Comparison of ENCODE assay signal across 1 cellular context in the genomic region with DNA sequence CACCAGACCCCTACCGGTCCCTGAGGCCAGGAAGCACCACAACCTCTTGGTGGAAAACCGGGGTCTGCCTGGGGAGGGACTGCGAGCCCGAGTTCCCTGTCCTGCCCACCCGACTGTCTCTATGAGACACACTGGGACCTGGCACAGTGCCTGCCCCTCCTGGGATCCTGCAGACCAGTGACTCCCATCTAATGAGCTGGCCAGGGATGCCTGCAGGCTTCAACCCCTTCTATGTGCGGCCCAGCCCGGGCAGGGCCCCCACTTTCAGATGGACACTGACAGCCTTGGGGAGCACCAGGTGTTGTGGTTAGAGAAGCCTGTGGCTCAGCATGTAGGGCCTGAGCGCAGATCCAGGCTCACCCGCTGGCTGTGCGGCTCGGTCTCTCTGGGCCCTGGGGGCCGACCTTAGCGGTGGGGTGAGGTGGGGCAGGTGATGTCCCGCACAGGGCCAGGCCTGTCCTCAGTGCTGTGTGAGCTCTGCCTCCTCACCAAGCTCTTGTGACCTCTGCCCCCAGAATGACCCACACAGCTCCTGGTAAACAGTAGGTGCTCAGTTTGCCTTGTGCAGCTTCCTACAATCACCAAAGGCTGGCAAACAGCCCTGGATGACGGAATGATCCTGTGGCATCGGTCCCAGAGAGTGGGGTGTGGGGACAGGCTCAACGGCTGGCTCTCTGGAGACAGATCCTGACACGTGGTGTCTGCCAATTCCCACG.
TF ChIP-seq lines count a peak whose summit lies in the region.

No MANE protein-coding gene starts in this region.

TF ChIP-seq in liver, 16 proteins besides CTCF, POLR2A, EP300 and RAD21 (continued from another document):
- TF ChIP-seq, protein P1, sequence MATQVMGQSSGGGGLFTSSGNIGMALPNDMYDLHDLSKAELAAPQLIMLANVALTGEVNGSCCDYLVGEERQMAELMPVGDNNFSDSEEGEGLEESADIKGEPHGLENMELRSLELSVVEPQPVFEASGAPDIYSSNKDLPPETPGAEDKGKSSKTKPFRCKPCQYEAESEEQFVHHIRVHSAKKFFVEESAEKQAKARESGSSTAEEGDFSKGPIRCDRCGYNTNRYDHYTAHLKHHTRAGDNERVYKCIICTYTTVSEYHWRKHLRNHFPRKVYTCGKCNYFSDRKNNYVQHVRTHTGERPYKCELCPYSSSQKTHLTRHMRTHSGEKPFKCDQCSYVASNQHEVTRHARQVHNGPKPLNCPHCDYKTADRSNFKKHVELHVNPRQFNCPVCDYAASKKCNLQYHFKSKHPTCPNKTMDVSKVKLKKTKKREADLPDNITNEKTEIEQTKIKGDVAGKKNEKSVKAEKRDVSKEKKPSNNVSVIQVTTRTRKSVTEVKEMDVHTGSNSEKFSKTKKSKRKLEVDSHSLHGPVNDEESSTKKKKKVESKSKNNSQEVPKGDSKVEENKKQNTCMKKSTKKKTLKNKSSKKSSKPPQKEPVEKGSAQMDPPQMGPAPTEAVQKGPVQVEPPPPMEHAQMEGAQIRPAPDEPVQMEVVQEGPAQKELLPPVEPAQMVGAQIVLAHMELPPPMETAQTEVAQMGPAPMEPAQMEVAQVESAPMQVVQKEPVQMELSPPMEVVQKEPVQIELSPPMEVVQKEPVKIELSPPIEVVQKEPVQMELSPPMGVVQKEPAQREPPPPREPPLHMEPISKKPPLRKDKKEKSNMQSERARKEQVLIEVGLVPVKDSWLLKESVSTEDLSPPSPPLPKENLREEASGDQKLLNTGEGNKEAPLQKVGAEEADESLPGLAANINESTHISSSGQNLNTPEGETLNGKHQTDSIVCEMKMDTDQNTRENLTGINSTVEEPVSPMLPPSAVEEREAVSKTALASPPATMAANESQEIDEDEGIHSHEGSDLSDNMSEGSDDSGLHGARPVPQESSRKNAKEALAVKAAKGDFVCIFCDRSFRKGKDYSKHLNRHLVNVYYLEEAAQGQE (IDR thresholded peaks at IDR 0.05), result no peak
- no peak for TF ChIP-seq EGR1 (IDR thresholded peaks at IDR 0.05; ENCODE audit: low read depth in 2 of 2)
- TF ChIP-seq GABPA (IDR thresholded peaks at IDR 0.05 in 1 of 2, conservative IDR thresholded peaks at IDR 0.05 in 1 of 2), result no peak
- TF ChIP-seq HNF4A (conservative IDR thresholded peaks at IDR 0.05), result peak; percentile 44 to 72
TF ChIP-seq in liver: peak in this region for 4.
